ENCODE assay signal across 10 cellular contexts in genomic region chr2:168687314-168687713, GRCh38.
A peak's percentile ranks its signal among the peaks of the same experiment; 100 is the strongest.
DNase-seq lines count a peak whose midpoint lies in the region; ATAC-seq and TF ChIP-seq lines count a peak whose summit lies in the region.
"Had no signal": no experiment of that assay in that cellular context is flagged by ENCODE, and none has a peak within 500 bp of the region (broad histone marks: within the 10 kb centered on the region; RNA-seq: fewer than 3 reads in every experiment).

No MANE protein-coding gene starts in this region.

- H3K9me3 ChIP-seq in WERI-Rb-1 (ENCODE audit: severe bottlenecking), result no peaks in the 10 kb centered on the region
- H3K9me3 ChIP-seq: transverse colon had no signal

- no peak for ATAC-seq in HG02885 (IDR thresholded peaks at IDR 0.05; ENCODE audit: poor library complexity, unreplicated experiment)
- ATAC-seq in HG03457 (IDR thresholded peaks at IDR 0.05; ENCODE audit: unreplicated experiment), result no peak

- no peak for DNase-seq in AG09319 (ENCODE audit: extremely low read depth, low read depth)
- peak; percentile 23 for DNase-seq in GM12865 (ENCODE audit: low read depth)
- peak; percentile 21 for DNase-seq in WERI-Rb-1
- peak; percentile 33 for DNase-seq in iris pigment epithelial cell (ENCODE audit: low read depth)
- DNase-seq in NCI-H2081 treated with DMSO at 0.1 percent for 48 hours (lab: John Stamatoyannopoulos, UW), result no peak
- no peak for DNase-seq in SW480 (ENCODE audit: low spot score)
- DNase-seq: transverse colon had no signal

- no peaks in the 10 kb centered on the region for H3K27me3 ChIP-seq in WERI-Rb-1 (ENCODE audit: insufficient read depth, low read depth, severe bottlenecking)
- H3K27me3 ChIP-seq: transverse colon had no signal

- H3K27ac ChIP-seq in WERI-Rb-1, result no peak overlapping the region
- H3K27ac ChIP-seq: skin epidermis, transverse colon had no signal

- no peaks in the 10 kb centered on the region for H3K36me3 ChIP-seq in WERI-Rb-1
- H3K36me3 ChIP-seq: transverse colon had no signal

- no peak overlapping the region for H3K4me3 ChIP-seq in GM12865 (ENCODE audit: low read depth, low read length)
- no peak overlapping the region for H3K4me3 ChIP-seq in WERI-Rb-1 (ENCODE audit: low read depth, low read length)
- H3K4me3 ChIP-seq: skin epidermis, transverse colon had no signal

- TF ChIP-seq CTCF in AG09319 (IDR thresholded peaks at IDR 0.05; ENCODE audit: low read depth, low read length) (peak; percentile 14; the same call in 1 of the 2 replicates), GM12865 (IDR thresholded peaks at IDR 0.05; ENCODE audit: insufficient read depth, low read depth, low read length, missing control alignments) (no peak), WERI-Rb-1 (IDR thresholded peaks at IDR 0.05; ENCODE audit: low read depth, low read length) (no peak)

Comparison
In these comparisons a context has a peak if more than half of its experiments do, and no peak if none do; other contexts are left out.
1. DNase-seq: peak in GM12865 (single experiment), WERI-Rb-1 (single experiment) and iris pigment epithelial cell (single experiment); none in AG09319 (single experiment), NCI-H2081 treated with DMSO at 0.1 percent for 48 hours (single experiment) and SW480 (single experiment).